Comparison of ENCODE assay signal across 8 cellular contexts in genomic region chr10:102395677-102396197, GRCh38. TPM values are rescaled to one million over a fixed set of nuclear protein-coding genes. Genes with fewer than 3 reads are reported as not detected.
A peak's percentile ranks its signal among the peaks of the same experiment; 100 is the strongest.
DNase-seq lines count a peak whose midpoint lies in the region; ATAC-seq, FAIRE-seq and TF ChIP-seq lines count a peak whose summit lies in the region.

Gene NFKB2, plus strand, starts transcription at chr10:102395705. Its CDS starts 255 bp downstream, at chr10:102395960.

- TF ChIP-seq CTCF in A673 (conservative IDR thresholded peaks at IDR 0.05; ENCODE audit: low read depth, low read length) (no peak), IMR-90 (conservative IDR thresholded peaks at IDR 0.05; ENCODE audit: low read depth, low read length) (no peak), HepG2 (CRISPR knock-in tag; IDR thresholded peaks at IDR 0.05) (no peak)

- H4K8ac ChIP-seq in IMR-90 (ENCODE audit: low read depth in 2 of 2, low read length in 2 of 2), result peak within 1 kb of the TSS; percentile 56 to 81; a peak in 2 of 4 replicates

- H3K4me1 ChIP-seq in A673 (ENCODE audit: insufficient read depth, low read length, poor library complexity, severe bottlenecking), result peaks cover 9% of the 10 kb centered on the region
- H3K4me1 ChIP-seq in IMR-90 (ENCODE audit: control insufficient read depth, insufficient read depth, low read length), result peaks cover 11% of the 10 kb centered on the region
- peaks cover 46% of the 10 kb centered on the region for H3K4me1 ChIP-seq in HepG2 (ENCODE audit: insufficient read depth, low read length)
- peaks cover 10% of the 10 kb centered on the region for H3K4me1 ChIP-seq in thymus (ENCODE audit: control insufficient read depth, insufficient read depth, low read length)

- peak within 1 kb of the TSS; percentile 91 for H2AK5ac ChIP-seq in IMR-90 (ENCODE audit: low read depth, low read length)

- H3K18ac ChIP-seq in IMR-90 (ENCODE audit: low read depth, low read length), result peak within 1 kb of the TSS; percentile 55; the same call in 1 of the 2 replicates

- 0% methylated on average over 8 of the region's 21 CpGs; no CpG with 5 or more reads in 1 of the 2 experiments for WGBS in IMR-90 (ENCODE audit: extremely low coverage in 2 of 2, insufficient read length in 1 of 2), 2 experiments
- WGBS in HepG2 (ENCODE audit: low lambda C conversion rate), result 2% methylated on average over 19 of the region's 21 CpGs
- 3% methylated on average over 21 of the region's 21 CpGs for WGBS in thymus

- intact Hi-C loops in A673 (cut with micrococcal nuclease; ENCODE audit: unreplicated experiment), result loop anchor here (5.0 to 10.0 kb wide), 3 partner anchors 163 to 249 kb away; partner anchors contain the start of gene TRIM8
- intact Hi-C loops in IMR-90 (cut with micrococcal nuclease), result loop anchor here (2.0 to 10.0 kb wide), 3 partner anchors 167 to 249 kb away; partner anchors contain the start of gene TRIM8
- intact Hi-C loops in HepG2 (cut with micrococcal nuclease; ENCODE audit: unreplicated experiment), result loop anchor here (2.0 kb wide), 1 partner anchor 25 kb away; the partner anchor contains the start of gene FBXL15

- in situ Hi-C loops in IMR-90 (cut with MboI; ENCODE audit: low sequenced_read_pairs), result no loop called here
- in situ Hi-C loops in HepG2 (cut with HindIII; ENCODE audit: extremely low pct_ligation_motif_present, low pct_unique_long_range_greater_than_20kb), result no loop called here

- H3K14ac ChIP-seq in IMR-90 (replicated peaks; ENCODE audit: low read depth, low read length), result peak within 1 kb of the TSS; percentile 92

- H3K9me3 ChIP-seq in A673 (ENCODE audit: low read depth, low read length, poor library complexity, severe bottlenecking) (no peaks in the 10 kb centered on the region), IMR-90 (ENCODE audit: control insufficient read depth, insufficient read depth, low read length) (no peaks in the 10 kb centered on the region), HepG2 (ENCODE audit: low read length) (no peaks in the 10 kb centered on the region), thymus (ENCODE audit: control insufficient read depth) (no peaks in the 10 kb centered on the region)

- dilution Hi-C loops in IMR-90 (cut with HindIII; ENCODE audit: low sequenced_read_pairs, unreplicated experiment), result no loop called here

- H3K4ac ChIP-seq in IMR-90 (ENCODE audit: low read depth, low read length), result peak within 1 kb of the TSS; percentile 84

- H3K79me1 ChIP-seq in IMR-90 (ENCODE audit: low read depth in 1 of 2, low read length in 2 of 2), result peaks cover 21 to 38% of the 10 kb centered on the region in 2 experiments

- no peaks in the 10 kb centered on the region for H3K27me3 ChIP-seq in A673 (replicated peaks; ENCODE audit: insufficient read depth, low read depth, low read length, poor library complexity)
- no peaks in the 10 kb centered on the region for H3K27me3 ChIP-seq in IMR-90 (ENCODE audit: control insufficient read depth, insufficient read depth, low read length)
- peaks cover 0 to 11% of the 10 kb centered on the region in 2 experiments; a peak in 2 of 5 replicates for H3K27me3 ChIP-seq in HepG2 (ENCODE audit: control insufficient read depth in 1 of 2, insufficient read depth in 2 of 2, low read length in 2 of 2)
- peaks cover 3% of the 10 kb centered on the region for H3K27me3 ChIP-seq in thymus (ENCODE audit: control insufficient read depth, insufficient read depth)

- peak within 1 kb of the TSS; percentile 69 for H3K9ac ChIP-seq in IMR-90 (ENCODE audit: low read depth, low read length)
- peak within 1 kb of the TSS; percentile 68 for H3K9ac ChIP-seq in HepG2 (ENCODE audit: insufficient read depth, low read depth, low read length)

- H3K27ac ChIP-seq in A673 (ENCODE audit: low read depth, low read length, poor library complexity, severe bottlenecking) (peak within 1 kb of the TSS; percentile 90), IMR-90 (ENCODE audit: insufficient read depth, low read length) (peak within 1 kb of the TSS; percentile 55), HepG2 (ENCODE audit: extremely low read length, insufficient read depth, low read length) (peak within 1 kb of the TSS; percentile 66), thymus (ENCODE audit: low read depth) (peak within 1 kb of the TSS; percentile 98)

- CTCF ChIA-PET in A673 (lab: Charles Lee) (interaction anchor here (2.9 kb wide), 1 partner anchor 227 kb away, joined by 13 read pairs; no protein-coding TSS in a partner anchor), IMR-90 (lab: Yijun Ruan, JAX) (interaction anchor here (0.6 to 1.7 kb wide), 4 partner anchors 8 to 194 kb away, joined by 3 to 5 read pairs (median 4); no protein-coding TSS in a partner anchor), HepG2 (lab: Yijun Ruan, JAX; ENCODE audit: low intra/inter-chr PET ratio, low total read pairs) (no interaction called here)

- peak within 1 kb of the TSS; percentile 99 for H2AK9ac ChIP-seq in IMR-90 (replicated peaks; ENCODE audit: low read depth, low read length, poor library complexity)

- TF ChIP-seq POLR2A in IMR-90 (IDR thresholded peaks at IDR 0.05; ENCODE audit: low read depth, low read length), result peak; percentile 35; the same call in 1 of the 2 replicates
- TF ChIP-seq POLR2A in HepG2 (IDR thresholded peaks at IDR 0.05; ENCODE audit: insufficient read depth in 1 of 2, low read depth in 2 of 2, low read length in 2 of 2), result no peak; a peak in 1 of 4 replicates

- POLR2A ChIA-PET in A673 (lab: Charles Lee; ENCODE audit: low non-redundant PET) (interaction anchor here (0.6 kb wide), 1 partner anchor 236 kb away, joined by 3 read pairs; no protein-coding TSS in a partner anchor), IMR-90 (lab: Charles Lee; ENCODE audit: unreplicated experiment) (interaction anchor here (0.6 kb wide), 1 partner anchor 10 kb away, joined by 3 read pairs; no protein-coding TSS in a partner anchor), HepG2 (lab: Yijun Ruan, JAX) (interaction anchor here (0.9 to 2.3 kb wide), 10 partner anchors 8 to 170 kb away, joined by 3 to 12 read pairs (median 5); partner anchors contain the start of genes CUEDC2, ELOVL3, FBXL15 and GBF1)

- no peak within 1 kb of the TSS for H2BK20ac ChIP-seq in IMR-90 (ENCODE audit: low read depth, low read length)

- H3K4me3 ChIP-seq in A673 (ENCODE audit: low read depth, low read length, poor library complexity, severe bottlenecking) (peak within 1 kb of the TSS; percentile 73), IMR-90 (ENCODE audit: insufficient read depth, low read depth, low read length) (peak within 1 kb of the TSS; percentile 51), HepG2 (replicated peaks in 1 of 3; ENCODE audit: insufficient read depth in 1 of 3, low read depth in 2 of 3, low read length in 3 of 3) (peak within 1 kb of the TSS; percentile 69 to 82 (median 79)), thymus (ENCODE audit: low read length) (peak within 1 kb of the TSS; percentile 84)

- TF ChIP-seq RAD21 in IMR-90 (IDR thresholded peaks at IDR 0.05; ENCODE audit: low read length) (no peak), HepG2 (CRISPR knock-in tag; IDR thresholded peaks at IDR 0.05) (no peak)

- peak within 1 kb of the TSS; percentile 25; the same call in 1 of the 2 replicates for H4K5ac ChIP-seq in IMR-90 (ENCODE audit: low read depth, low read length)

- H2BK5ac ChIP-seq in IMR-90 (ENCODE audit: low read depth, low read length, poor library complexity, severe bottlenecking), result peak within 1 kb of the TSS; percentile 82

- H3K4me2 ChIP-seq in IMR-90 (ENCODE audit: low read depth, low read length) (peak within 1 kb of the TSS; percentile 99), HepG2 (ENCODE audit: low read depth, low read length) (peak within 1 kb of the TSS; percentile 99)

- H3K79me2 ChIP-seq in HepG2 (ENCODE audit: insufficient read depth, low read length), result peaks cover 3% of the 10 kb centered on the region

- H2BK120ac ChIP-seq in IMR-90 (ENCODE audit: low read depth, low read length), result peak within 1 kb of the TSS; percentile 37

- TF ChIP-seq EP300 in HepG2 (IDR thresholded peaks at IDR 0.05; ENCODE audit: low read depth in 2 of 2, low read length in 2 of 2) (no peak), HepG2 (CRISPR knock-in tag; IDR thresholded peaks at IDR 0.05; ENCODE audit: borderline replicate concordance) (no peak)

- peaks cover 10% of the 10 kb centered on the region for H3K9me1 ChIP-seq in IMR-90 (ENCODE audit: insufficient read depth, low read length)

- H3K36me3 ChIP-seq in A673 (ENCODE audit: insufficient read depth, low read length, poor library complexity, severe bottlenecking) (no peaks in the 10 kb centered on the region), IMR-90 (ENCODE audit: control insufficient read depth, insufficient read depth, low read length) (peaks cover 6% of the 10 kb centered on the region; the same call in 1 of the 2 replicates), HepG2 (replicated peaks in 1 of 2; ENCODE audit: control insufficient read depth in 1 of 2, insufficient read depth in 2 of 2, low read length in 2 of 2) (no peaks in the 10 kb centered on the region), thymus (ENCODE audit: control insufficient read depth, insufficient read depth) (no peaks in the 10 kb centered on the region)

- H4K20me1 ChIP-seq in IMR-90 (ENCODE audit: insufficient read depth, low read length) (peaks cover 3% of the 10 kb centered on the region; the same call in 1 of the 2 replicates), HepG2 (ENCODE audit: insufficient read depth, low read length) (no peaks in the 10 kb centered on the region)

- peak within 1 kb of the TSS; percentile 36 for H3K56ac ChIP-seq in IMR-90 (ENCODE audit: extremely low read depth, insufficient read depth, low read length)

- H2AFZ ChIP-seq in IMR-90 (replicated peaks; ENCODE audit: low read length, poor library complexity) (peak within 1 kb of the TSS; percentile 94), HepG2 (ENCODE audit: low read length) (no peak within 1 kb of the TSS)

- no TSS peak for BruUV-seq in A673 (replicated peaks; lab: Mats Ljungman, UMichigan)
- BruUV-seq in IMR-90 (replicated peaks; lab: Mats Ljungman, UMichigan), result no TSS peak
- BruUV-seq in HepG2 (replicated peaks; lab: Mats Ljungman, UMichigan), result no TSS peak

- FAIRE-seq in HepG2 (lab: Jason Lieb, UNC), result no peak

- no peak within 1 kb of the TSS; the same call in 2 of the 3 replicates for H2BK15ac ChIP-seq in IMR-90 (ENCODE audit: low read depth, low read length)

- no peak for DNase-seq in A673 (ENCODE audit: low spot score)
- no peak for DNase-seq in IMR-90
- peak; percentile 56 for DNase-seq in brain pericyte (ENCODE audit: low read depth, low spot score)
- DNase-seq in HepG2 (ENCODE audit: low spot score), result no peak
- no peak for DNase-seq in KG1 (lab: John Stamatoyannopoulos, UW)

- peak; percentile 0; the same call in 1 of the 2 replicates for ATAC-seq in IMR-90 (ENCODE audit: low read depth)
- no peak for ATAC-seq in HepG2
- ATAC-seq in HG02610 (IDR thresholded peaks at IDR 0.05; ENCODE audit: unreplicated experiment), result no peak
- no peak for ATAC-seq in GM21723 (IDR thresholded peaks at IDR 0.05; ENCODE audit: unreplicated experiment)

- peak within 1 kb of the TSS; percentile 89 for H3K23ac ChIP-seq in IMR-90 (ENCODE audit: low read depth, low read length)

- H4K91ac ChIP-seq in IMR-90 (ENCODE audit: insufficient read depth, low read depth, low read length), result peak within 1 kb of the TSS; percentile 38; the same call in 1 of the 2 replicates

RNA-seq across cellular contexts. Expression of gene NFKB2, which starts in this region (rescaled TPM):
- total RNA-seq in A673 (2021), result 29.8 and 33.2 TPM in 2 replicates
- total RNA-seq in IMR-90 (2012; rRNA removed), result 16.1 TPM in 2 replicates
- 32.3 and 34.7 TPM in 2 replicates for polyA plus RNA-seq in IMR-90 (2012; rRNA removed)
- polyA plus RNA-seq in IMR-90 (2012; cell fraction: cytosol; rRNA removed), result 27.9 and 40.3 TPM in 2 replicates
- 81.8 and 143 TPM in 2 replicates for polyA plus RNA-seq in IMR-90 (2012; cell fraction: nucleus; rRNA removed; ENCODE audit: low replicate concordance)
- total RNA-seq in HepG2 (2016; rRNA removed; fragmentation: Illumina TruSeq; extraction: Trizol), result 7.7 and 8.2 TPM in 2 replicates
- total RNA-seq in HepG2 (2016; cell fraction: cytosol; rRNA removed; fragmentation: Illumina TruSeq; extraction: Trizol; ENCODE audit: low read depth), result 2.2 and 3.1 TPM in 2 replicates
- total RNA-seq in HepG2 (2016; cell fraction: insoluble cytoplasmic fraction; rRNA removed; fragmentation: Illumina TruSeq; extraction: Trizol), result 6.6 and 8.7 TPM in 2 replicates
- total RNA-seq in HepG2 (2016; cell fraction: membrane; rRNA removed; fragmentation: Illumina TruSeq; extraction: Trizol), result 4.0 and 5.5 TPM in 2 replicates
- total RNA-seq in HepG2 (2016; cell fraction: nucleus; rRNA removed; fragmentation: Illumina TruSeq; extraction: Trizol), result 7.7 and 7.8 TPM in 2 replicates
- 12.5 and 15.5 TPM in 2 replicates for polyA plus RNA-seq in HepG2 (2011; rRNA removed)
- polyA plus RNA-seq in HepG2 (2011; cell fraction: cytosol; rRNA removed), result 8.4 and 11.7 TPM in 2 replicates
- 56.1 and 62.0 TPM in 2 replicates for polyA plus RNA-seq in HepG2 (2011; cell fraction: nucleus; rRNA removed)
- polyA plus RNA-seq in HepG2 (2012), result 8.9 and 9.6 TPM in 2 replicates
- polyA plus RNA-seq in HepG2 (2016; cell fraction: cytosol; fragmentation: Illumina TruSeq; extraction: Trizol; ENCODE audit: low read depth), result 1.4 and 1.6 TPM in 2 replicates
- 6.6 and 9.1 TPM in 2 replicates for polyA plus RNA-seq in HepG2 (2016; cell fraction: insoluble cytoplasmic fraction; fragmentation: Illumina TruSeq; extraction: Trizol; ENCODE audit: low read depth)
- polyA plus RNA-seq in HepG2 (2016; cell fraction: membrane; fragmentation: Illumina TruSeq; extraction: Trizol; ENCODE audit: low read depth), result 2.4 and 2.8 TPM in 2 replicates
- polyA plus RNA-seq in HepG2 (2016; cell fraction: nucleus; fragmentation: Illumina TruSeq; extraction: Trizol; ENCODE audit: insufficient read depth, low read depth), result 20.9 and 25.8 TPM in 2 replicates
- 14.9 and 16.9 TPM in 2 replicates for polyA minus RNA-seq in HepG2 (2011; rRNA and poly(A)+ RNA removed; ENCODE audit: low replicate concordance)
- 10.5 and 12.6 TPM in 2 replicates for polyA minus RNA-seq in HepG2 (2011; cell fraction: cytosol; rRNA and poly(A)+ RNA removed)
- polyA minus RNA-seq in HepG2 (2011; cell fraction: nucleus; rRNA and poly(A)+ RNA removed), result 9.5 and 12.2 TPM in 2 replicates
- 37.8 TPM for polyA plus RNA-seq in thymus
